Comparison of ENCODE assay signal across 15 cellular contexts in genomic region chr9:116713266-116713665, GRCh38. TPM values are rescaled to one million over a fixed set of nuclear protein-coding genes. Genes with fewer than 3 reads are reported as not detected.
DNase-seq lines count a peak whose midpoint lies in the region; ATAC-seq lines count a peak whose summit lies in the region.
"Had no signal": no experiment of that assay in that cellular context is flagged by ENCODE, and none has a peak within 500 bp of the region (broad histone marks: within the 10 kb centered on the region; RNA-seq: fewer than 3 reads in every experiment).

No MANE protein-coding gene starts in this region.

- no peaks in the 10 kb centered on the region for H3K4me1 Mint-ChIP-seq in activated T-cell treated with anti-CD3 and anti-CD28 coated beads, Interleukin-2, amount 50 U/mL, for 72 hours (ENCODE audit: low read depth)

- H3K9me3 Mint-ChIP-seq in activated T-cell treated with anti-CD3 and anti-CD28 coated beads, Interleukin-2, amount 50 U/mL, for 72 hours: peaks cover 0 to 2% of the 10 kb centered on the region in 2 donors
- H3K9me3 Mint-ChIP-seq: T-cell had no signal

- no peak overlapping the region for H3K4me3 Mint-ChIP-seq in activated T-cell treated with anti-CD3 and anti-CD28 coated beads, Interleukin-2, amount 50 U/mL, for 72 hours
- H3K4me3 Mint-ChIP-seq: CD4-positive, CD25-positive, alpha-beta regulatory T cell; T-cell had no signal

- no peak for ATAC-seq in activated T-cell treated with anti-CD3 and anti-CD28 coated beads, Interleukin-2, amount 50 U/mL, for 72 hours (replicated peaks in 1 of 2)
- ATAC-seq in HG03025 (IDR thresholded peaks at IDR 0.05; ENCODE audit: low FRiP score, unreplicated experiment): no peak
- ATAC-seq: Panc1, Right ventricle myocardium inferior, T-cell had no signal

- H3K36me3 Mint-ChIP-seq in activated T-cell treated with anti-CD3 and anti-CD28 coated beads, Interleukin-2, amount 50 U/mL, for 72 hours (ENCODE audit: insufficient read depth in 2 of 2): no peaks in the 10 kb centered on the region
- H3K36me3 Mint-ChIP-seq: CD4-positive, CD25-positive, alpha-beta regulatory T cell; T-cell had no signal

- no peak for DNase-seq in activated T-cell treated with anti-CD3 and anti-CD28 coated beads, Interleukin-2, amount 50 U/mL, for 72 hours
- no peak for DNase-seq in activated T-cell treated with anti-CD3 and anti-CD28 coated beads, Interleukin-2, amount 50 U/mL, for 1 hour
- DNase-seq in NCI-H1417 (lab: John Stamatoyannopoulos, UW): peak in 2 of 3 experiments; percentile 75 to 88
- peak; percentile 35 for DNase-seq in cerebellum (ENCODE audit: low spot score)
- DNase-seq in HPDE6-E6E7 (ENCODE audit: extremely low spot score): no peak
- DNase-seq in stimulated activated CD4-positive, alpha-beta T cell treated with anti-CD3 and anti-CD28 coated beads, Interleukin-12 subunit alpha, Interleukin-12 subunit beta, amount 100 ng/mL, for 4 hours: no peak
- DNase-seq: AML-193; CD4-positive, CD25-positive, alpha-beta regulatory T cell; HCEC 1CT; NCI-H187 treated with DMSO at 0.1 percent for 48 hours; NCI-H526; T-cell had no signal

- H3K27me3 Mint-ChIP-seq in activated T-cell treated with anti-CD3 and anti-CD28 coated beads, Interleukin-2, amount 50 U/mL, for 72 hours (ENCODE audit: low read depth): no peaks in the 10 kb centered on the region
- H3K27me3 Mint-ChIP-seq: CD4-positive, CD25-positive, alpha-beta regulatory T cell; T-cell had no signal

- H3K27ac Mint-ChIP-seq in activated T-cell treated with anti-CD3 and anti-CD28 coated beads, Interleukin-2, amount 50 U/mL, for 72 hours: peak overlapping the region; percentile 35
- H3K27ac Mint-ChIP-seq: CD4-positive, CD25-positive, alpha-beta regulatory T cell; T-cell had no signal

RNA-seq across cellular contexts. Expression of gene TRIM32, which starts 26.2 kb away (rescaled TPM):
- total RNA-seq in activated T-cell treated with anti-CD3 and anti-CD28 coated beads, Interleukin-2, amount 50 U/mL, for 72 hours: 10 to 100 TPM; 12.6 to 13.6 TPM
- total RNA-seq in cerebellum: 13.3 TPM

Comparison
In these comparisons a context has a peak if more than half of its experiments do, and no peak if none do; other contexts are left out.
1. DNase-seq: peak in NCI-H1417 (2 of 3) and cerebellum (single experiment); none in activated T-cell treated with anti-CD3 and anti-CD28 coated beads, Interleukin-2, amount 50 U/mL, for 72 hours (0 of 2), activated T-cell treated with anti-CD3 and anti-CD28 coated beads, Interleukin-2, amount 50 U/mL, for 1 hour (single experiment), HPDE6-E6E7 (single experiment) and stimulated activated CD4-positive, alpha-beta T cell treated with anti-CD3 and anti-CD28 coated beads, Interleukin-12 subunit alpha, Interleukin-12 subunit beta, amount 100 ng/mL, for 4 hours (single experiment).